ENCODE assay signal across 19 cellular contexts in the genomic region with DNA sequence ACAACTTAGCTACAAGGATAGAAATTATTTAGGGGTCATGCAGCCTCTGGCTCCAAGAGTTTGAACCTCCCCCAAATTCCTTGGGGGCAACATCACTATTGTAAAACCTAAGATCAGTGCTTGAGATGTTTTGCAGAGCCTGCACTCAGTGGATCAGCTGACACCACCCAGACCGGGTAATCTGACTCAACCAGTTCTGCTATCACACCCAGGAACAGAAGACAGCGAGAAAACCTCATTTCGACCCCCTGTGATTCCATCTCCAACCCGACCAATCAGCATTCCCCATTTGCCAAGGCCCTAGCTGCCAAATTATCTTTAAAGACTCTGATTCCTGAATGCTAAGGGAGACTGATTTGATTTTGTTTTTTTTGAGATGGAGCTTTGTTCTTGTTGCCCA. TPM values are rescaled to one million over a fixed set of nuclear protein-coding genes. Genes with fewer than 3 reads are reported as not detected.
A peak's percentile ranks its signal among the peaks of the same experiment; 100 is the strongest.
DNase-seq lines count a peak whose midpoint lies in the region; TF ChIP-seq lines count a peak whose summit lies in the region.
"Had no signal": no experiment of that assay in that cellular context is flagged by ENCODE, and none has a peak within 500 bp of the region (broad histone marks: within the 10 kb centered on the region; RNA-seq: fewer than 3 reads in every experiment).

No MANE protein-coding gene starts in this region.

- no peaks in the 10 kb centered on the region for H3K27me3 ChIP-seq in sigmoid colon
- H3K27me3 ChIP-seq: suprapubic skin had no signal

- no peaks in the 10 kb centered on the region for H3K36me3 Mint-ChIP-seq in nephron progenitor cell (ENCODE audit: low read depth)
- H3K36me3 Mint-ChIP-seq: activated naive CD4-positive, alpha-beta T cell treated with anti-CD3 and anti-CD28 coated beads, Interleukin-2, amount 50 U/mL, for 72 hours had no signal

- TF ChIP-seq EP300 in sigmoid colon (IDR thresholded peaks at IDR 0.05): peak in 2 of 4 donors; percentile 47 to 66

- H3K27me3 Mint-ChIP-seq in nephron progenitor cell (ENCODE audit: low read depth, poor library complexity): peaks cover 20% of the 10 kb centered on the region
- H3K27me3 Mint-ChIP-seq: CD4-positive, alpha-beta T cell had no signal

- H3K27ac Mint-ChIP-seq in nephron progenitor cell: no peak overlapping the region
- H3K27ac Mint-ChIP-seq: CD4-positive, alpha-beta T cell had no signal

- peaks cover 0 to 68% (median 55%) of the 10 kb centered on the region in 4 donors for H3K4me1 ChIP-seq in sigmoid colon

- TF ChIP-seq POLR2A in sigmoid colon (IDR thresholded peaks at IDR 0.05): no peak

- no peak overlapping the region for H3K4me3 Mint-ChIP-seq in nephron progenitor cell
- H3K4me3 Mint-ChIP-seq: CD4-positive, alpha-beta T cell had no signal

- 58 to 74% methylated on average over 4 of the region's 4 CpGs for WGBS in sigmoid colon, 2 donors

- H3K4me3 ChIP-seq in sigmoid colon: peak overlapping the region in 2 of 4 donors; percentile 57 to 62
- H3K4me3 ChIP-seq: coronary artery, GM12878, suprapubic skin had no signal

- TF ChIP-seq CTCF in sigmoid colon (IDR thresholded peaks at IDR 0.05) (no peak), nephron progenitor cell (IDR thresholded peaks at IDR 0.05) (no peak)

- peak; percentile 24 for DNase-seq in EL
- peak; percentile 49 for DNase-seq in amniotic epithelial cell (ENCODE audit: low read depth)
- peak; percentile 83 for DNase-seq in islet precursor cell
- peak; percentile 72 for DNase-seq in sigmoid colon
- no peak for DNase-seq in cerebellar cortex (ENCODE audit: low spot score)
- DNase-seq in nucleus accumbens (lab: John Stamatoyannopoulos, UW): no peak
- DNase-seq in nephron progenitor cell: no peak
- no peak for DNase-seq in hypothalamus (lab: John Stamatoyannopoulos, UW)
- DNase-seq: CD4-positive, alpha-beta T cell; foreskin keratinocyte; kidney glomerular epithelial cell; MM.1S; NCI-H1436 treated with DMSO at 0.1 percent for 48 hours; NCI-H524; T-helper 9 cell had no signal

- peaks cover 27% of the 10 kb centered on the region for H3K4me1 Mint-ChIP-seq in nephron progenitor cell

- H3K36me3 ChIP-seq in sigmoid colon: peaks cover 0 to 6% (median 2%) of the 10 kb centered on the region in 4 donors
- H3K36me3 ChIP-seq: suprapubic skin had no signal

- intact Hi-C loops in sigmoid colon (cut with DNase I): no loop called here

- no peaks in the 10 kb centered on the region for H3K9me3 ChIP-seq in sigmoid colon
- H3K9me3 ChIP-seq: suprapubic skin had no signal

- no peaks in the 10 kb centered on the region for H3K9me3 Mint-ChIP-seq in nephron progenitor cell
- H3K9me3 Mint-ChIP-seq: activated naive CD4-positive, alpha-beta T cell treated with anti-CD3 and anti-CD28 coated beads, Interleukin-2, amount 50 U/mL, for 72 hours; CD4-positive, alpha-beta T cell had no signal

- H3K27ac ChIP-seq in sigmoid colon: peak overlapping the region; percentile 88 to 97 (median 94)
- H3K27ac ChIP-seq: coronary artery, foreskin keratinocyte, suprapubic skin had no signal

RNA-seq across cellular contexts. Expression of gene TACR2, which starts 5.2 kb away (rescaled TPM):
- 100 to 1,000 TPM; 161 to 184 (median 170) TPM for total RNA-seq in sigmoid colon
- polyA plus RNA-seq in sigmoid colon: 10 to 100 TPM in 1 of 3 donors, 1 to 10 TPM in 1, not detected in 1; 6.0 to 14.4 TPM
- total RNA-seq: CD4-positive, alpha-beta T cell; foreskin keratinocyte; GM12878 had no signal

RNA-seq across cellular contexts. Expression of gene TSPAN15, which starts 39.8 kb away (rescaled TPM):
- total RNA-seq in sigmoid colon: 10 to 100 TPM; 55.4 to 76.4 (median 67.4) TPM
- polyA plus RNA-seq in sigmoid colon: 100 to 1,000 TPM in 1 of 3 donors, 10 to 100 TPM in 2; 43.0 to 100 (median 70.9) TPM

Comparison
In these comparisons a context has a peak if more than half of its experiments do, and no peak if none do; other contexts are left out.
1. DNase-seq: peak in EL (single experiment), amniotic epithelial cell (single experiment), islet precursor cell (single experiment) and sigmoid colon (single experiment); none in cerebellar cortex (single experiment), nucleus accumbens (0 of 56), nephron progenitor cell (single experiment) and hypothalamus (0 of 51).